1 cellular context compared by ENCODE assay signal in the genomic region with DNA sequence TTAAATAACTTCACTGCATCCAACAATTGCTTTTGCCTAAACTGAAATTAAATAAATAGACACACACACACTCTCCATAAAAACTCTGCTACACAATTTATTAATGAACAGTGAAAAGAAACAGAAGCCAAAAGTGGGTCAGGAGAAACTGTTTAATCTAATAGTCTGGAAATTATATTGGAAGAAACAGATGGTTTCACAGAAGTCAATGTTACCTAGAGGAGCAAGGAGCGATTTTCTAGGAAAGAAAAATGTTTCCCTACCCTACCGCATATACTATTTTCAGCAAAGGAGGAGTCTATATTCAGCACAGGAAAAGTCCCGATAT.
TF ChIP-seq lines count a peak whose summit lies in the region.

No MANE protein-coding gene starts in this region.

TF ChIP-seq in SK-N-SH, 30 proteins besides CTCF, POLR2A, EP300 and RAD21 (continued from another document):
- TF ChIP-seq, protein P1, sequence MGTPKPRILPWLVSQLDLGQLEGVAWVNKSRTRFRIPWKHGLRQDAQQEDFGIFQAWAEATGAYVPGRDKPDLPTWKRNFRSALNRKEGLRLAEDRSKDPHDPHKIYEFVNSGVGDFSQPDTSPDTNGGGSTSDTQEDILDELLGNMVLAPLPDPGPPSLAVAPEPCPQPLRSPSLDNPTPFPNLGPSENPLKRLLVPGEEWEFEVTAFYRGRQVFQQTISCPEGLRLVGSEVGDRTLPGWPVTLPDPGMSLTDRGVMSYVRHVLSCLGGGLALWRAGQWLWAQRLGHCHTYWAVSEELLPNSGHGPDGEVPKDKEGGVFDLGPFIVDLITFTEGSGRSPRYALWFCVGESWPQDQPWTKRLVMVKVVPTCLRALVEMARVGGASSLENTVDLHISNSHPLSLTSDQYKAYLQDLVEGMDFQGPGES (IDR thresholded peaks at IDR 0.05; ENCODE audit: low read depth, low read length): no peak
- TF ChIP-seq MXI1 (IDR thresholded peaks at IDR 0.05; ENCODE audit: low read depth, low read length): no peak
- no peak for TF ChIP-seq GATA2 (CRISPR knock-in tag; IDR thresholded peaks at IDR 0.05)
- no peak for TF ChIP-seq YY1 (IDR thresholded peaks at IDR 0.05; ENCODE audit: low read depth)
- TF ChIP-seq SIN3A (IDR thresholded peaks at IDR 0.05; ENCODE audit: borderline replicate concordance, low read depth, low read length): no peak
- TF ChIP-seq, protein P2, sequence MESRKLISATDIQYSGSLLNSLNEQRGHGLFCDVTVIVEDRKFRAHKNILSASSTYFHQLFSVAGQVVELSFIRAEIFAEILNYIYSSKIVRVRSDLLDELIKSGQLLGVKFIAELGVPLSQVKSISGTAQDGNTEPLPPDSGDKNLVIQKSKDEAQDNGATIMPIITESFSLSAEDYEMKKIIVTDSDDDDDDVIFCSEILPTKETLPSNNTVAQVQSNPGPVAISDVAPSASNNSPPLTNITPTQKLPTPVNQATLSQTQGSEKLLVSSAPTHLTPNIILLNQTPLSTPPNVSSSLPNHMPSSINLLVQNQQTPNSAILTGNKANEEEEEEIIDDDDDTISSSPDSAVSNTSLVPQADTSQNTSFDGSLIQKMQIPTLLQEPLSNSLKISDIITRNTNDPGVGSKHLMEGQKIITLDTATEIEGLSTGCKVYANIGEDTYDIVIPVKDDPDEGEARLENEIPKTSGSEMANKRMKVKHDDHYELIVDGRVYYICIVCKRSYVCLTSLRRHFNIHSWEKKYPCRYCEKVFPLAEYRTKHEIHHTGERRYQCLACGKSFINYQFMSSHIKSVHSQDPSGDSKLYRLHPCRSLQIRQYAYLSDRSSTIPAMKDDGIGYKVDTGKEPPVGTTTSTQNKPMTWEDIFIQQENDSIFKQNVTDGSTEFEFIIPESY (IDR thresholded peaks at IDR 0.05; ENCODE audit: borderline replicate concordance, low read depth): no peak
- TF ChIP-seq FOXM1 (IDR thresholded peaks at IDR 0.05; ENCODE audit: low read depth): no peak
- TF ChIP-seq ELF1 (IDR thresholded peaks at IDR 0.05): no peak
- TF ChIP-seq, protein P3, sequence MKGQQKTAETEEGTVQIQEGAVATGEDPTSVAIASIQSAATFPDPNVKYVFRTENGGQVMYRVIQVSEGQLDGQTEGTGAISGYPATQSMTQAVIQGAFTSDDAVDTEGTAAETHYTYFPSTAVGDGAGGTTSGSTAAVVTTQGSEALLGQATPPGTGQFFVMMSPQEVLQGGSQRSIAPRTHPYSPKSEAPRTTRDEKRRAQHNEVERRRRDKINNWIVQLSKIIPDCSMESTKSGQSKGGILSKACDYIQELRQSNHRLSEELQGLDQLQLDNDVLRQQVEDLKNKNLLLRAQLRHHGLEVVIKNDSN (IDR thresholded peaks at IDR 0.05; ENCODE audit: borderline replicate concordance, low read depth): no peak
- TF ChIP-seq FOXJ3 (CRISPR knock-in tag; IDR thresholded peaks at IDR 0.05): no peak
- no peak for TF ChIP-seq TCF12 (IDR thresholded peaks at IDR 0.05)
- TF ChIP-seq, protein P4, sequence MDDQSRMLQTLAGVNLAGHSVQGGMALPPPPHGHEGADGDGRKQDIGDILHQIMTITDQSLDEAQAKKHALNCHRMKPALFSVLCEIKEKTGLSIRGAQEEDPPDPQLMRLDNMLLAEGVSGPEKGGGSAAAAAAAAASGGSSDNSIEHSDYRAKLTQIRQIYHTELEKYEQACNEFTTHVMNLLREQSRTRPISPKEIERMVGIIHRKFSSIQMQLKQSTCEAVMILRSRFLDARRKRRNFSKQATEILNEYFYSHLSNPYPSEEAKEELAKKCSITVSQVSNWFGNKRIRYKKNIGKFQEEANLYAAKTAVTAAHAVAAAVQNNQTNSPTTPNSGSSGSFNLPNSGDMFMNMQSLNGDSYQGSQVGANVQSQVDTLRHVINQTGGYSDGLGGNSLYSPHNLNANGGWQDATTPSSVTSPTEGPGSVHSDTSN (IDR thresholded peaks at IDR 0.05): no peak
- no peak for TF ChIP-seq CHD2 (IDR thresholded peaks at IDR 0.05; ENCODE audit: low read length, partially characterized antibody)
- no peak for TF ChIP-seq RFX5 (IDR thresholded peaks at IDR 0.05; ENCODE audit: low read length)
- no peak for TF ChIP-seq FOSL2 (IDR thresholded peaks at IDR 0.05; ENCODE audit: borderline replicate concordance, low read depth)
- no peak for TF ChIP-seq EZH2phosphoT487 (IDR thresholded peaks at IDR 0.05; ENCODE audit: borderline replicate concordance, low read depth)
- TF ChIP-seq RXRA (IDR thresholded peaks at IDR 0.05; ENCODE audit: borderline replicate concordance, low read depth): no peak
- TF ChIP-seq SMC3 (IDR thresholded peaks at IDR 0.05; ENCODE audit: low read depth, low read length): no peak
